ENCODE assay signal across 24 cellular contexts in genomic region chr17:64630309-64631223, GRCh38. TPM values are rescaled to one million over a fixed set of nuclear protein-coding genes. Genes with fewer than 3 reads are reported as not detected.
DNase-seq lines count a peak whose midpoint lies in the region; ATAC-seq and TF ChIP-seq lines count a peak whose summit lies in the region.
"Had no signal": no experiment of that assay in that cellular context is flagged by ENCODE, and none has a peak within 500 bp of the region (broad histone marks: within the 10 kb centered on the region; RNA-seq: fewer than 3 reads in every experiment).

No MANE protein-coding gene starts in this region.

- H3K27me3 Mint-ChIP-seq in memory B cell = no peaks in the 10 kb centered on the region
- H3K27me3 Mint-ChIP-seq: CD4-positive, alpha-beta T cell had no signal

- DNase-seq in AML-193 (lab: John Stamatoyannopoulos, UW) = peak; percentile 66 to 73
- DNase-seq in HCT116 (ENCODE audit: low read depth, low spot score) = no peak
- peak; percentile 42 for DNase-seq in PC-3
- no peak for DNase-seq in memory B cell (ENCODE audit: low spot score in 2 of 2)
- DNase-seq in T-helper 9 cell = no peak
- DNase-seq in COLO829 (ENCODE audit: low spot score) = no peak
- no peak for DNase-seq in NCI-H69 (lab: John Stamatoyannopoulos, UW)
- DNase-seq: activated CD4-positive, alpha-beta T cell treated with anti-CD3 and anti-CD28 coated beads, Interleukin-2, amount 50 U/mL, for 1 hour; activated naive CD4-positive, alpha-beta T cell treated with Interleukin-2 at 50 U/mL for 16 hours; aorta; CD4-positive, alpha-beta T cell; DMS53; erythroblast; foreskin melanocyte; hippocampal formation; KBM-7; NCI-H1105; NCI-H2029 treated with DMSO at 0.1 percent for 48 hours; NCI-H510A treated with DMSO at 0.1 percent for 48 hours; sigmoid colon had no signal

- peaks cover 9% of the 10 kb centered on the region for H3K36me3 Mint-ChIP-seq in memory B cell

- H3F3A ChIP-seq in PC-3 (ENCODE audit: low read length, unreplicated experiment) = peaks cover 3% of the 10 kb centered on the region

- no peaks in the 10 kb centered on the region for H3K9me3 ChIP-seq in HCT116 (ENCODE audit: control insufficient read depth in 1 of 2, insufficient read depth in 1 of 2, low read depth in 1 of 2, low read length in 2 of 2)
- H3K9me3 ChIP-seq in PC-3 (ENCODE audit: low read length) = no peaks in the 10 kb centered on the region
- H3K9me3 ChIP-seq: sigmoid colon, thoracic aorta had no signal

- H3K4me3 ChIP-seq in HCT116 (replicated peaks in 1 of 2; ENCODE audit: low read depth in 1 of 2, low read length in 2 of 2) (no peak overlapping the region), PC-3 (ENCODE audit: low read length) (no peak overlapping the region)
- H3K4me3 ChIP-seq: GM12878, sigmoid colon, thoracic aorta had no signal

- RAD21 ChIA-PET in HCT116 (lab: Charles Lee; ENCODE audit: low non-redundant PET in 1 of 2, low total read pairs in 2 of 2, uncharacterized antibody in 2 of 2, unreplicated experiment in 2 of 2) = no interaction called here

- ATAC-seq in HCT116 (no peak), PC-3 (peak; percentile 41), memory B cell (ENCODE audit: low read depth) (no peak), HG02610 (IDR thresholded peaks at IDR 0.05; ENCODE audit: unreplicated experiment) (no peak)
- ATAC-seq: GM12878 had no signal

- H3K27me3 ChIP-seq in HCT116 (ENCODE audit: insufficient read depth, low read length) (no peaks in the 10 kb centered on the region), PC-3 (ENCODE audit: low read length) (no peaks in the 10 kb centered on the region)
- H3K27me3 ChIP-seq: sigmoid colon had no signal

- TF ChIP-seq RAD21 in HCT116 (IDR thresholded peaks at IDR 0.05; ENCODE audit: low read depth) = no peak

- H2AFZ ChIP-seq in HCT116 (ENCODE audit: low read depth, low read length, poor library complexity, severe bottlenecking) = no peak overlapping the region
- H2AFZ ChIP-seq in PC-3 (ENCODE audit: low read length) = no peak overlapping the region
- H2AFZ ChIP-seq: parathyroid adenoma had no signal

- no peak overlapping the region for H3K4me3 Mint-ChIP-seq in memory B cell
- H3K4me3 Mint-ChIP-seq: CD4-positive, alpha-beta T cell had no signal

- no peak for TF ChIP-seq POLR2A in HCT116 (IDR thresholded peaks at IDR 0.05; ENCODE audit: borderline replicate concordance, extremely low read depth, insufficient read depth, insufficient read length)

- peaks cover 100% of the 10 kb centered on the region for H3K79me2 ChIP-seq in HCT116 (ENCODE audit: insufficient read depth, low read length)
- peaks cover 100% of the 10 kb centered on the region for H3K79me2 ChIP-seq in PC-3 (ENCODE audit: low read length)

- CTCF ChIA-PET in HCT116 (lab: Charles Lee) = interaction anchor here (1.2 kb wide), 1 partner anchor 211 kb away, joined by 3 read pairs; no protein-coding TSS in a partner anchor
- CTCF ChIA-PET in PC-3 (lab: Charles Lee) = interaction anchor here (0.7 kb wide), 2 partner anchors 102 to 222 kb away, joined by 3 to 4 read pairs; no protein-coding TSS in a partner anchor

- BruUV-seq in HCT116 (replicated peaks; lab: Mats Ljungman, UMichigan) (no TSS peak), PC-3 (replicated peaks; lab: Mats Ljungman, UMichigan) (no TSS peak)

- H3K4me2 ChIP-seq in HCT116 (ENCODE audit: low read length) (no peak overlapping the region), PC-3 (ENCODE audit: low read length) (no peak overlapping the region)

- H4K20me1 ChIP-seq in HCT116 (ENCODE audit: insufficient read depth) = peaks cover 47% of the 10 kb centered on the region
- peaks cover 70% of the 10 kb centered on the region for H4K20me1 ChIP-seq in PC-3 (ENCODE audit: low read length)

- intact Hi-C loops in HCT116 (cut with micrococcal nuclease) = no loop called here
- intact Hi-C loops in PC-3 (cut with micrococcal nuclease) = no loop called here

- no peak overlapping the region for H3K27ac ChIP-seq in HCT116 (ENCODE audit: low read depth, low read length)
- no peak overlapping the region for H3K27ac ChIP-seq in PC-3 (ENCODE audit: low read length)
- H3K27ac ChIP-seq: parathyroid adenoma, sigmoid colon, thoracic aorta had no signal

- TF ChIP-seq CTCF in HCT116 (IDR thresholded peaks at IDR 0.05 in 2 of 3, conservative IDR thresholded peaks at IDR 0.05 in 1 of 3; ENCODE audit: borderline replicate concordance in 1 of 3, insufficient read depth in 1 of 3, low read depth in 2 of 3, low read length in 2 of 3) (no peak), PC-3 (conservative IDR thresholded peaks at IDR 0.05; ENCODE audit: low read depth, low read length) (no peak)

- H3K36me3 ChIP-seq in HCT116 (ENCODE audit: control insufficient read depth in 1 of 2, insufficient read depth in 2 of 2, low read length in 2 of 2) (0 out of 4 replicates have a peak, but pooled peaks cover 0 to 4% of the 10 kb centered on the region in 2 experiments), PC-3 (ENCODE audit: low read depth, low read length) (peaks cover 15% of the 10 kb centered on the region; the same call in 1 of the 2 replicates)
- H3K36me3 ChIP-seq: sigmoid colon, thoracic aorta had no signal

- peaks cover 8 to 75% of the 10 kb centered on the region in 2 experiments; a peak in 3 of 4 replicates for H3K4me1 ChIP-seq in HCT116 (ENCODE audit: control insufficient read depth in 1 of 2, insufficient read depth in 2 of 2, low read length in 2 of 2)
- peaks cover 20% of the 10 kb centered on the region for H3K4me1 ChIP-seq in PC-3 (ENCODE audit: insufficient read depth, low read length)
- H3K4me1 ChIP-seq: parathyroid adenoma had no signal

- H3K4me1 Mint-ChIP-seq in memory B cell = peaks cover 41% of the 10 kb centered on the region

- H3K9me3 Mint-ChIP-seq in memory B cell = no peaks in the 10 kb centered on the region
- H3K9me3 Mint-ChIP-seq: CD4-positive, alpha-beta T cell had no signal

- H3K27ac Mint-ChIP-seq in memory B cell = peak overlapping the region; percentile 24

- H3K9me2 ChIP-seq in HCT116 (ENCODE audit: insufficient read depth) (no peaks in the 10 kb centered on the region), PC-3 (replicated peaks; ENCODE audit: low read length) (no peaks in the 10 kb centered on the region)

- POLR2A ChIA-PET in HCT116 (lab: Charles Lee) (interaction anchor here (1.0 kb wide), 1 partner anchor 76 kb away, joined by 4 read pairs; no protein-coding TSS in a partner anchor), PC-3 (lab: Charles Lee; ENCODE audit: unreplicated experiment) (no interaction called here)

- H3K9ac ChIP-seq in HCT116 (ENCODE audit: low read length) (no peak overlapping the region), PC-3 (ENCODE audit: low read length) (no peak overlapping the region)
- H3K9ac ChIP-seq: parathyroid adenoma had no signal

TF ChIP-seq in HCT116, 20 proteins besides CTCF, POLR2A, EP300 and RAD21:
- TF ChIP-seq EZH2phosphoT487 (IDR thresholded peaks at IDR 0.05; ENCODE audit: borderline replicate concordance) (no peak), EZH2 (IDR thresholded peaks at IDR 0.05) (no peak), POLR2AphosphoS5 (IDR thresholded peaks at IDR 0.05; ENCODE audit: low read depth, low read length) (0 out of 2 replicates have a peak, but pooled peaks have one; percentile 12), CBX3 (IDR thresholded peaks at IDR 0.05; ENCODE audit: low read depth) (no peak)

RNA-seq across cellular contexts. Expression of gene SMURF2, which starts 31.5 kb away (rescaled TPM):
- total RNA-seq in HCT116 (2021; ENCODE audit: unreplicated experiment) (127 TPM), PC-3 (2014; rRNA removed) (68.2 and 76.6 TPM in 2 replicates)
- polyA plus RNA-seq in HCT116 (2012) = 71.8 and 86.2 TPM in 2 replicates

Comparison
In these comparisons a context has a peak if more than half of its experiments do, and no peak if none do; other contexts are left out.
1. DNase-seq: peak in AML-193 (2 of 2) and PC-3 (single experiment); none in HCT116 (single experiment), memory B cell (0 of 2), T-helper 9 cell (single experiment), COLO829 (single experiment) and NCI-H69 (single experiment).